In genomic region chr22:32926600-32926999, GRCh38 we compare ENCODE assay signal across 8 cellular contexts.
A peak's percentile ranks its signal among the peaks of the same experiment; 100 is the strongest.
DNase-seq lines count a peak whose midpoint lies in the region; ATAC-seq, FAIRE-seq and TF ChIP-seq lines count a peak whose summit lies in the region.

No MANE protein-coding gene starts in this region.

- TF ChIP-seq POLR2A in IMR-90 (IDR thresholded peaks at IDR 0.05; ENCODE audit: low read depth, low read length) (no peak), right lobe of liver (IDR thresholded peaks at IDR 0.05) (no peak)

- H3K4me3 Mint-ChIP-seq in Caco-2 (ENCODE audit: unreplicated experiment) (no peak overlapping the region), astrocyte (ENCODE audit: unreplicated experiment) (no peak overlapping the region)

- WGBS in IMR-90 (ENCODE audit: extremely low coverage in 2 of 2, insufficient read length in 1 of 2), 2 experiments, result no CpG with 5 or more reads among the region's 1 CpG
- WGBS in right lobe of liver (ENCODE audit: insufficient coverage, low coverage, low lambda C conversion rate, missing lambda C conversion rate), result 7% methylated on average over 1 of the region's 1 CpG

- dilution Hi-C loops in IMR-90 (cut with HindIII; ENCODE audit: low sequenced_read_pairs, unreplicated experiment), result no loop called here

- no peak overlapping the region for H2BK15ac ChIP-seq in IMR-90 (ENCODE audit: low read depth, low read length)

- H2AK9ac ChIP-seq in IMR-90 (replicated peaks; ENCODE audit: low read depth, low read length, poor library complexity), result no peak overlapping the region

- H4K5ac ChIP-seq in IMR-90 (ENCODE audit: low read depth, low read length), result no peak overlapping the region

- H3K9me1 ChIP-seq in IMR-90 (ENCODE audit: insufficient read depth, low read length), result no peaks in the 10 kb centered on the region

- FAIRE-seq in astrocyte (lab: Jason Lieb, UNC), result no peak

- H2BK120ac ChIP-seq in IMR-90 (ENCODE audit: low read depth, low read length), result no peak overlapping the region

- in situ Hi-C loops in IMR-90 (cut with MboI; ENCODE audit: low sequenced_read_pairs), result no loop called here

- no peak overlapping the region for H3K27ac Mint-ChIP-seq in Caco-2 (ENCODE audit: unreplicated experiment)
- no peak overlapping the region for H3K27ac Mint-ChIP-seq in astrocyte (ENCODE audit: unreplicated experiment)

- peak; percentile 64 for ATAC-seq in IMR-90 (ENCODE audit: low read depth)
- ATAC-seq in right lobe of liver, result peak; percentile 76 to 82 (median 78)
- no peak for ATAC-seq in GM21529 (IDR thresholded peaks at IDR 0.05; ENCODE audit: unreplicated experiment)

- H2AFZ ChIP-seq in IMR-90 (replicated peaks; ENCODE audit: low read length, poor library complexity) (no peak overlapping the region), astrocyte (ENCODE audit: low read depth, low read length) (no peak overlapping the region)

- no peak overlapping the region for H4K8ac ChIP-seq in IMR-90 (ENCODE audit: low read depth in 2 of 2, low read length in 2 of 2)

- TF ChIP-seq CTCF in Caco-2 (IDR thresholded peaks at IDR 0.05; ENCODE audit: insufficient read depth in 1 of 2, low read depth in 1 of 2, low read length in 1 of 2, severe bottlenecking in 1 of 2, unreplicated experiment in 1 of 2), result peak; percentile 54 to 68
- TF ChIP-seq CTCF in IMR-90 (conservative IDR thresholded peaks at IDR 0.05; ENCODE audit: low read depth, low read length), result peak; percentile 55
- TF ChIP-seq CTCF in astrocyte (IDR thresholded peaks at IDR 0.05; ENCODE audit: insufficient read depth, low read depth, low read length), result peak; percentile 57
- peak; percentile 71 to 82 (median 78) for TF ChIP-seq CTCF in right lobe of liver (IDR thresholded peaks at IDR 0.05)
- no peak for TF ChIP-seq CTCF in coronary artery (IDR thresholded peaks at IDR 0.05)

- H3K27me3 Mint-ChIP-seq in Caco-2 (ENCODE audit: insufficient read depth, unreplicated experiment), result peaks cover 2% of the 10 kb centered on the region
- H3K27me3 Mint-ChIP-seq in astrocyte (ENCODE audit: low read depth, unreplicated experiment), result no peaks in the 10 kb centered on the region

- POLR2A ChIA-PET in Caco-2 (lab: Charles Lee), result no interaction called here
- POLR2A ChIA-PET in IMR-90 (lab: Charles Lee; ENCODE audit: unreplicated experiment), result no interaction called here

- H3K27me3 ChIP-seq in Caco-2 (replicated peaks; ENCODE audit: control insufficient read depth, insufficient read depth, low read length), result no peaks in the 10 kb centered on the region; the same call in 1 of the 2 replicates
- H3K27me3 ChIP-seq in IMR-90 (ENCODE audit: control insufficient read depth, insufficient read depth, low read length), result peaks cover 12% of the 10 kb centered on the region; the same call in 1 of the 2 replicates
- H3K27me3 ChIP-seq in astrocyte (ENCODE audit: insufficient read depth, low read length), result no peaks in the 10 kb centered on the region
- H3K27me3 ChIP-seq in right lobe of liver, result no peaks in the 10 kb centered on the region

- BruUV-seq in Caco-2 (replicated peaks; lab: Mats Ljungman, UMichigan), result no TSS peak
- BruUV-seq in IMR-90 (replicated peaks; lab: Mats Ljungman, UMichigan), result no TSS peak

- H3K23ac ChIP-seq in IMR-90 (ENCODE audit: low read depth, low read length), result no peak overlapping the region

- H3K4me1 ChIP-seq in Caco-2, result no peaks in the 10 kb centered on the region
- H3K4me1 ChIP-seq in IMR-90 (ENCODE audit: control insufficient read depth, insufficient read depth, low read length), result no peaks in the 10 kb centered on the region
- no peaks in the 10 kb centered on the region for H3K4me1 ChIP-seq in astrocyte (ENCODE audit: insufficient read depth, low read length)
- no peaks in the 10 kb centered on the region for H3K4me1 ChIP-seq in right lobe of liver

- H3K14ac ChIP-seq in IMR-90 (replicated peaks; ENCODE audit: low read depth, low read length), result no peak overlapping the region

- H3K18ac ChIP-seq in IMR-90 (ENCODE audit: low read depth, low read length), result no peak overlapping the region

- H3K36me3 Mint-ChIP-seq in Caco-2 (ENCODE audit: insufficient read depth, unreplicated experiment), result no peaks in the 10 kb centered on the region
- no peaks in the 10 kb centered on the region for H3K36me3 Mint-ChIP-seq in astrocyte (ENCODE audit: low read depth, unreplicated experiment)

- H3K79me2 ChIP-seq in astrocyte (ENCODE audit: insufficient read depth, low read length), result no peaks in the 10 kb centered on the region

- no peaks in the 10 kb centered on the region for H3K4me1 Mint-ChIP-seq in Caco-2 (ENCODE audit: low read depth, unreplicated experiment)
- no peaks in the 10 kb centered on the region for H3K4me1 Mint-ChIP-seq in astrocyte (ENCODE audit: low read depth, unreplicated experiment)

- H3K9ac ChIP-seq in IMR-90 (ENCODE audit: low read depth, low read length) (no peak overlapping the region), astrocyte (ENCODE audit: low read length) (no peak overlapping the region)

- H3K9me3 ChIP-seq in Caco-2 (peaks cover 5% of the 10 kb centered on the region), IMR-90 (ENCODE audit: control insufficient read depth, insufficient read depth, low read length) (no peaks in the 10 kb centered on the region), astrocyte (ENCODE audit: insufficient read depth, low read depth, low read length) (no peaks in the 10 kb centered on the region), right lobe of liver (no peaks in the 10 kb centered on the region)

- no peaks in the 10 kb centered on the region for H3K79me1 ChIP-seq in IMR-90 (ENCODE audit: low read depth in 1 of 2, low read length in 2 of 2)

- no peak overlapping the region for H3K56ac ChIP-seq in IMR-90 (ENCODE audit: extremely low read depth, insufficient read depth, low read length)

- CTCF ChIA-PET in Caco-2 (lab: Charles Lee), result interaction anchor here (1.4 kb wide), 1 partner anchor 59 kb away, joined by 3 read pairs; no protein-coding TSS in a partner anchor
- CTCF ChIA-PET in IMR-90 (lab: Yijun Ruan, JAX), result interaction anchor here (0.6 to 0.9 kb wide), 2 partner anchors 25 to 240 kb away, joined by 3 read pairs; no protein-coding TSS in a partner anchor

- no peak overlapping the region for H3K4me3 ChIP-seq in Caco-2 (ENCODE audit: low read depth, low read length)
- H3K4me3 ChIP-seq in IMR-90 (ENCODE audit: insufficient read depth, low read depth, low read length), result no peak overlapping the region
- H3K4me3 ChIP-seq in astrocyte (ENCODE audit: insufficient read depth, low read depth, low read length), result no peak overlapping the region
- H3K4me3 ChIP-seq in right lobe of liver, result no peak overlapping the region
- H3K4me3 ChIP-seq in coronary artery, result no peak overlapping the region

- H3K4ac ChIP-seq in IMR-90 (ENCODE audit: low read depth, low read length), result no peak overlapping the region

- H3K36me3 ChIP-seq in Caco-2 (ENCODE audit: control insufficient read depth, insufficient read depth, low read length) (no peaks in the 10 kb centered on the region), IMR-90 (ENCODE audit: control insufficient read depth, insufficient read depth, low read length) (no peaks in the 10 kb centered on the region), astrocyte (ENCODE audit: insufficient read depth, low read length) (no peaks in the 10 kb centered on the region), right lobe of liver (no peaks in the 10 kb centered on the region)

- no peaks in the 10 kb centered on the region for H4K20me1 ChIP-seq in IMR-90 (ENCODE audit: insufficient read depth, low read length)
- no peaks in the 10 kb centered on the region for H4K20me1 ChIP-seq in astrocyte (ENCODE audit: insufficient read depth, low read length)

- H3K27ac ChIP-seq in IMR-90 (ENCODE audit: insufficient read depth, low read length) (no peak overlapping the region), astrocyte (ENCODE audit: low read depth, low read length) (no peak overlapping the region), right lobe of liver (no peak overlapping the region), coronary artery (no peak overlapping the region)

- no peak overlapping the region for H2BK5ac ChIP-seq in IMR-90 (ENCODE audit: low read depth, low read length, poor library complexity, severe bottlenecking)

- no peak overlapping the region for H2AK5ac ChIP-seq in IMR-90 (ENCODE audit: low read depth, low read length)

- H3K4me2 ChIP-seq in IMR-90 (ENCODE audit: low read depth, low read length) (no peak overlapping the region), astrocyte (ENCODE audit: low read length) (no peak overlapping the region)

- H2BK20ac ChIP-seq in IMR-90 (ENCODE audit: low read depth, low read length), result no peak overlapping the region

- no peak overlapping the region for H4K91ac ChIP-seq in IMR-90 (ENCODE audit: insufficient read depth, low read depth, low read length)

- peak; percentile 34 to 41 for DNase-seq in Caco-2
- peak; percentile 34 for DNase-seq in IMR-90
- DNase-seq in astrocyte (ENCODE audit: low read depth), result no peak
- DNase-seq in right lobe of liver, result no peak
- no peak for DNase-seq in activated effector memory CD4-positive, alpha-beta T cell treated with anti-CD3 and anti-CD28 coated beads, Interleukin-2, amount 50 U/mL, for 16 hours
- no peak for DNase-seq in coronary artery (ENCODE audit: low spot score)
- no peak for DNase-seq in cerebellar cortex (ENCODE audit: low spot score)

- no peaks in the 10 kb centered on the region for H3K9me3 Mint-ChIP-seq in Caco-2 (ENCODE audit: unreplicated experiment)
- H3K9me3 Mint-ChIP-seq in astrocyte (ENCODE audit: unreplicated experiment), result peaks cover 2% of the 10 kb centered on the region

- intact Hi-C loops in Caco-2 (cut with micrococcal nuclease; ENCODE audit: unreplicated experiment) (loop anchor here (1.0 to 5.0 kb wide), 2 partner anchors 60 to 76 kb away; no protein-coding TSS in a partner anchor), IMR-90 (cut with micrococcal nuclease) (loop anchor here (2.0 kb wide), 1 partner anchor 60 kb away; no protein-coding TSS in a partner anchor), right lobe of liver (cut with DNase I) (no loop called here)

- TF ChIP-seq RAD21 in IMR-90 (IDR thresholded peaks at IDR 0.05; ENCODE audit: low read length), result 0 out of 2 replicates have a peak, but pooled peaks have one; percentile 21

TF ChIP-seq in IMR-90, 13 proteins besides CTCF, POLR2A, EP300 and RAD21 (continues in another document):
- TF ChIP-seq BHLHE40 (IDR thresholded peaks at IDR 0.05; ENCODE audit: low read depth, low read length) (no peak), FOS (IDR thresholded peaks at IDR 0.05; ENCODE audit: low read depth, low read length) (no peak), MAZ (IDR thresholded peaks at IDR 0.05; ENCODE audit: borderline replicate concordance, low read depth, low read length) (no peak), RFX5 (IDR thresholded peaks at IDR 0.05; ENCODE audit: low read depth, low read length) (no peak), SMC3 (IDR thresholded peaks at IDR 0.05; ENCODE audit: low read depth, low read length) (0 out of 2 replicates have a peak, but pooled peaks have one; percentile 16)

Comparison
In these comparisons a context has a peak if more than half of its experiments do, and no peak if none do; other contexts are left out.
1. DNase-seq: peak in Caco-2 (2 of 2) and IMR-90 (single experiment); none in astrocyte (single experiment), right lobe of liver (0 of 3), activated effector memory CD4-positive, alpha-beta T cell treated with anti-CD3 and anti-CD28 coated beads, Interleukin-2, amount 50 U/mL, for 16 hours (single experiment), coronary artery (single experiment) and cerebellar cortex (single experiment).
2. intact Hi-C loops: an anchor here in Caco-2 (1.0 to 5.0 kb wide) and IMR-90 (2.0 kb wide); none called in right lobe of liver.